36 cellular contexts compared by ENCODE assay signal in genomic region chr5:32889078-32889477, GRCh38.
"Had no signal": no experiment of that assay in that cellular context is flagged by ENCODE, and none has a peak within 500 bp of the region (broad histone marks: within the 10 kb centered on the region; RNA-seq: fewer than 3 reads in every experiment).

No MANE protein-coding gene starts in this region.

- H3K4me3 ChIP-seq: MG63 had no signal

- DNase-seq: Karpas-422, Kasumi-1, KG1, MG63, MM.1S, MV-4-11, NCI-H1048, NCI-H1092, NCI-H1092 treated with DMSO at 0.1 percent for 48 hours, NCI-H1105, NCI-H1105 treated with DMSO at 0.1 percent for 48 hours, NCI-H1417 treated with DMSO at 0.1 percent for 48 hours, NCI-H1436, NCI-H1436 treated with DMSO at 0.1 percent for 48 hours, NCI-H146, NCI-H1694, NCI-H1694 treated with DMSO at 0.1 percent for 48 hours, NCI-H187 treated with DMSO at 0.1 percent for 48 hours, NCI-H1930, NCI-H2029, NCI-H2029 treated with DMSO at 0.1 percent for 48 hours, NCI-H2081, NCI-H2081 treated with DMSO at 0.1 percent for 48 hours, NCI-H2107, NCI-H2171, NCI-H2171 treated with DMSO at 0.1 percent for 48 hours, NCI-H2227 treated with DMSO at 0.1 percent for 48 hours, NCI-H226, NCI-H345, NCI-H446, NCI-H446 treated with DMSO at 0.1 percent for 48 hours, NCI-H510A, NCI-H510A treated with DMSO at 0.1 percent for 48 hours, NCI-H524, NCI-H524 treated with DMSO at 0.1 percent for 48 hours had no signal

- H3K27ac ChIP-seq: KMS-11 had no signal
